ENCODE assay signal across 11 cellular contexts in the genomic region with DNA sequence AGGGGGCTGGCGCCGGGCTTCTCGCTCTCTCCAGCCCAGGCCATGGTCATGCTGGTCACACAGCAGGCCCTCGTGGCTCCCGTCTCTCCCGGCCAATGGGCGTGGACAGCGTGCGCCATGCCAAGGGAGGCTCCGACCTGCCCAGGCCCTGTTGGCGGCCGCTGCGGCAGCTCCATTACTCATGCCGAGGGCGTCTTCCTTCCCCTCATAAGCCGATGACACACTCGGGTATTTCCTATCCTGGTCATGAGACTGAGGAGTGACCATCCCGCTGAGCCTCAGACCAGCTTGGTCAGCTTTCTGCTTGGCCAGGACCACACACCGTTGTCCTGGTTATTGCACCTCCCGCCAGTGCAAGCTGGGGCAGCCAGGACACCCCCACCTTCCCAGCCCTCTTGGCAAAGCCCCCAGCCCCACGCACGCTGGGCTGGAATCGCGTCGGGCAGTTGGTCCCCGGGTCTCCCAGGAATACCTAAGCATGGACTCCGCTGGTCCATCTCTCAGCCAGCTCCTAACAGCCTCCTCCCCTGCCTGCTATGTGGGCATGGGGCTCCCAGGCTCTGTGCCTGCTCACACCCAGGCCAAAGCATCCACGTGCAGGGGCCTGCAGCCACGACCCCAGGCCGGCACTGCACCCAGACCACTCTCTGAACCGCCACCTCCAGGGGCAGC. TPM values are rescaled to one million over a fixed set of nuclear protein-coding genes. Genes with fewer than 3 reads are reported as not detected.
A peak's percentile ranks its signal among the peaks of the same experiment; 100 is the strongest.
DNase-seq lines count a peak whose midpoint lies in the region; ATAC-seq and TF ChIP-seq lines count a peak whose summit lies in the region.
"Had no signal": no experiment of that assay in that cellular context is flagged by ENCODE, and none has a peak within 500 bp of the region (broad histone marks: within the 10 kb centered on the region; RNA-seq: fewer than 3 reads in every experiment).

No MANE protein-coding gene starts in this region.

- TF ChIP-seq CTCF in breast epithelium (IDR thresholded peaks at IDR 0.05) = no peak

- H3K4me3 Mint-ChIP-seq in naive thymus-derived CD8-positive, alpha-beta T cell = no peak overlapping the region

- no peaks in the 10 kb centered on the region for H3K4me1 Mint-ChIP-seq in naive thymus-derived CD8-positive, alpha-beta T cell

- H3K4me3 ChIP-seq in breast epithelium = no peak overlapping the region

- no peaks in the 10 kb centered on the region for H3K4me1 ChIP-seq in breast epithelium

- peaks cover 0 to 16% (median 8%) of the 10 kb centered on the region in 3 donors for H3K36me3 Mint-ChIP-seq in naive thymus-derived CD8-positive, alpha-beta T cell

- POLR2A ChIA-PET in naive thymus-derived CD8-positive, alpha-beta T cell (lab: Charles Lee) = no interaction called here

- DNase-seq in HPDE6-E6E7 (ENCODE audit: extremely low spot score) (peak; percentile 97), breast epithelium (ENCODE audit: low spot score in 2 of 2) (no peak), kidney glomerular epithelial cell (lab: John Stamatoyannopoulos, UW) (peak; percentile 19), substantia nigra (lab: John Stamatoyannopoulos, UW) (peak in 40 of 49 donors; percentile 15 to 83 (median 59)), NCI-H128 (lab: John Stamatoyannopoulos, UW; ENCODE audit: unreplicated experiment) (no peak), islet precursor cell (no peak)
- no peak for DNase-seq in naive thymus-derived CD8-positive, alpha-beta T cell
- DNase-seq: activated CD4-positive, alpha-beta T cell treated with anti-CD3 and anti-CD28 coated beads for 4 hours; NCI-H2029 treated with DMSO at 0.1 percent for 48 hours; small intestine had no signal

- H3K27ac Mint-ChIP-seq in naive thymus-derived CD8-positive, alpha-beta T cell = no peak overlapping the region

- no peak for ATAC-seq in HG02840 (IDR thresholded peaks at IDR 0.05; ENCODE audit: low FRiP score, unreplicated experiment)
- no peak for ATAC-seq in naive thymus-derived CD8-positive, alpha-beta T cell

- no peaks in the 10 kb centered on the region for H3K9me3 ChIP-seq in breast epithelium

- no peaks in the 10 kb centered on the region for H3K27me3 Mint-ChIP-seq in naive thymus-derived CD8-positive, alpha-beta T cell

- no peaks in the 10 kb centered on the region for H3K36me3 ChIP-seq in breast epithelium

- intact Hi-C loops in breast epithelium (cut with DNase I; ENCODE audit: low total_unique reads) = no loop called here

- no peaks in the 10 kb centered on the region for H3K27me3 ChIP-seq in breast epithelium

- no peaks in the 10 kb centered on the region for H3K9me3 Mint-ChIP-seq in naive thymus-derived CD8-positive, alpha-beta T cell

- no peak for TF ChIP-seq POLR2A in breast epithelium (IDR thresholded peaks at IDR 0.05)

- H3K27ac ChIP-seq in breast epithelium (peak overlapping the region; percentile 45 to 69), substantia nigra (ENCODE audit: low read depth, low read length, poor library complexity, severe bottlenecking) (no peak overlapping the region)

RNA-seq across cellular contexts. Expression of gene ARHGEF16, which starts 49.8 kb away (rescaled TPM):
- 10 to 100 TPM in 2 of 3 donors, under 1 TPM in 1; 0.80 to 16.2 (median 15.1) TPM for total RNA-seq in breast epithelium
- not detected for total RNA-seq in naive thymus-derived CD8-positive, alpha-beta T cell
- polyA plus RNA-seq in naive thymus-derived CD8-positive, alpha-beta T cell = not detected

Comparison
In these comparisons a context has a peak if more than half of its experiments do, and no peak if none do; other contexts are left out.
1. DNase-seq: peak in HPDE6-E6E7 (single experiment), kidney glomerular epithelial cell (single experiment) and substantia nigra (40 of 49); none in breast epithelium (0 of 2), NCI-H128 (single experiment), islet precursor cell (single experiment) and naive thymus-derived CD8-positive, alpha-beta T cell (0 of 10).